Comparison of ENCODE assay signal across 18 cellular contexts in the genomic region with DNA sequence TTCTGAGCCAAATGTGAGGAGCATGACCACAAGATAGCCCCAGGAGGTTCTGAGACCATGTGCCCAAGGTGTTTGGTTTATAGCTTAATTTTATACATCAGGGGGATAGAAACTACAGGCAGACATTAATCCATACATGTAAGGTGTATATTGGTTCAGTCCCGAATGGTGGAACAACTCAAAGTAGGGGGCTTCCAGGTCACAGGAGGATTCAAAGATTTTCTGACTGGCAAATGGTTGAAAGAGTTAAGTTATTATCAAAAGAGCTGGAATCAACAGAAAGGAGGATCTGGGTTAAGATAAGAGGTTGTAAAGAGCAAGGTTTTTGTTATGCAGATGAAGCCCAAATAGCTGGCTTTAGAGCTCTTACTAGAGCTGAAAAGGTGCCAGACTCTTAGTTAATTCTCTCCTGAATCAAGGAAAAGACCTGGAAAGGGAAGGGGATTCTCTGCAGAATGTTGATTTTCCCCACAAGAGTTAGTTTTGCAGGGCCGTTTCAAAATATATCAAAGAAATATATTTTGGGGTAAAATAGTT.
DNase-seq lines count a peak whose midpoint lies in the region; ATAC-seq and TF ChIP-seq lines count a peak whose summit lies in the region.
"Had no signal": no experiment of that assay in that cellular context is flagged by ENCODE, and none has a peak within 500 bp of the region (broad histone marks: within the 10 kb centered on the region; RNA-seq: fewer than 3 reads in every experiment).

No MANE protein-coding gene starts in this region.

- no peak overlapping the region for H3K4me3 ChIP-seq in right atrium auricular region

- no peaks in the 10 kb centered on the region for H3K36me3 Mint-ChIP-seq in nephron progenitor cell (ENCODE audit: low read depth)
- H3K36me3 Mint-ChIP-seq: CD8-positive, alpha-beta memory T cell had no signal

- H3K4me1 Mint-ChIP-seq in nephron progenitor cell, result peaks cover 10% of the 10 kb centered on the region
- H3K4me1 Mint-ChIP-seq: CD8-positive, alpha-beta memory T cell had no signal

- peak; percentile 14 for DNase-seq in NCI-H1105 treated with DMSO at 0.1 percent for 48 hours (lab: John Stamatoyannopoulos, UW)
- no peak for DNase-seq in NCI-H1105 (lab: John Stamatoyannopoulos, UW)
- peak; percentile 0 for DNase-seq in NCI-H2029 treated with DMSO at 0.1 percent for 48 hours (lab: John Stamatoyannopoulos, UW)
- peak; percentile 84 for DNase-seq in iPS DF 4.7 (ENCODE audit: extremely low read depth, low spot score)
- no peak for DNase-seq in nephron progenitor cell
- no peak for DNase-seq in DMS79 (lab: John Stamatoyannopoulos, UW)
- no peak for DNase-seq in right atrium auricular region (ENCODE audit: low spot score)
- DNase-seq: CD8-positive, alpha-beta memory T cell; NCI-H1092; NCI-H1930; NCI-H524 had no signal

- H3K4me3 Mint-ChIP-seq in nephron progenitor cell, result no peak overlapping the region
- H3K4me3 Mint-ChIP-seq: CD8-positive, alpha-beta memory T cell had no signal

- no peak overlapping the region for H3K27ac ChIP-seq in right atrium auricular region
- H3K27ac ChIP-seq: HL-60, KMS-11 had no signal

- ATAC-seq in GM18858 (IDR thresholded peaks at IDR 0.05; ENCODE audit: unreplicated experiment), result no peak
- ATAC-seq: HCT116, Panc1, Right ventricle myocardium inferior, SK-N-SH treated with all-trans-retinoic acid at 6 μM for 48 hours had no signal

- H3K9me3 ChIP-seq in right atrium auricular region, result no peaks in the 10 kb centered on the region

- no peaks in the 10 kb centered on the region for H3K36me3 ChIP-seq in right atrium auricular region

- H3K27ac Mint-ChIP-seq in nephron progenitor cell, result peak overlapping the region; percentile 24
- H3K27ac Mint-ChIP-seq: CD8-positive, alpha-beta memory T cell had no signal

- TF ChIP-seq CTCF in nephron progenitor cell (IDR thresholded peaks at IDR 0.05) (no peak), right atrium auricular region (IDR thresholded peaks at IDR 0.05) (no peak)

- H3K9me3 Mint-ChIP-seq in nephron progenitor cell, result no peaks in the 10 kb centered on the region

- H3K4me1 ChIP-seq in right atrium auricular region, result no peaks in the 10 kb centered on the region

- H3K27me3 Mint-ChIP-seq in nephron progenitor cell (ENCODE audit: low read depth, poor library complexity), result no peaks in the 10 kb centered on the region
- H3K27me3 Mint-ChIP-seq: CD8-positive, alpha-beta memory T cell had no signal

- H3K27me3 ChIP-seq in right atrium auricular region, result no peaks in the 10 kb centered on the region

Comparison
In these comparisons a context has a peak if more than half of its experiments do, and no peak if none do; other contexts are left out.
1. DNase-seq: peak in NCI-H1105 treated with DMSO at 0.1 percent for 48 hours (single experiment), NCI-H2029 treated with DMSO at 0.1 percent for 48 hours (single experiment) and iPS DF 4.7 (single experiment); none in NCI-H1105 (single experiment), nephron progenitor cell (single experiment), DMS79 (single experiment) and right atrium auricular region (single experiment).